11 cellular contexts compared by ENCODE assay signal in the genomic region with DNA sequence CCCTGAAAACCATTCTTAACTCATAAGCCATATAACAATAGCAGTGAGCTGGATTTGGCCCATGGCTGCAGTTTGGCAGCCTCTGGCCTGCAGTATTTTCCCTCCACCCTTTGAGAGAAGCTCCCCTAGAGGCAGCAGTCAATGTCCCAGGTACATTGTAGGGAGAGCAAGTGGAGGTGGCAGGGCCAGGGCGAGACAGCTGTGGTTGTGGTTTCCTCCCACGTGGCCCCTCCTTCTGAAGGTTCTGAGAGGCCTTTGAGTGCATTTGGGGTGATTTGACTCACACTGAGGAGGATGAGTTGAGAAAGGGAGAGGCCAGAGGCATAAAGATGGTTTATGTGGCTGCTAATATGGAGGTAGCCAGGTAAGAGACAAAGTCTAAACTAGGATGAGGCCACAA. TPM values are rescaled to one million over a fixed set of nuclear protein-coding genes. Genes with fewer than 3 reads are reported as not detected.
DNase-seq lines count a peak whose midpoint lies in the region; ATAC-seq, FAIRE-seq and TF ChIP-seq lines count a peak whose summit lies in the region.
"Had no signal": no experiment of that assay in that cellular context is flagged by ENCODE, and none has a peak within 500 bp of the region (broad histone marks: within the 10 kb centered on the region; RNA-seq: fewer than 3 reads in every experiment).

No MANE protein-coding gene starts in this region.

- peak overlapping the region in 1 of 2 donors; percentile 72 for H3K27ac Mint-ChIP-seq in activated naive CD4-positive, alpha-beta T cell treated with anti-CD3 and anti-CD28 coated beads, Interleukin-2, amount 50 U/mL, for 72 hours

- TF ChIP-seq RAD21 in HepG2 (CRISPR knock-in tag; IDR thresholded peaks at IDR 0.05), result no peak

- ATAC-seq in HepG2 (peak; percentile 57), right lobe of liver (no peak)
- peak; percentile 96 to 100 for ATAC-seq in activated naive CD4-positive, alpha-beta T cell treated with anti-CD3 and anti-CD28 coated beads, Interleukin-2, amount 50 U/mL, for 72 hours

- H3K27me3 ChIP-seq in HepG2 (ENCODE audit: control insufficient read depth in 1 of 2, insufficient read depth in 2 of 2, low read length in 2 of 2) (peaks cover 0 to 9% of the 10 kb centered on the region in 2 experiments; a peak in 2 of 5 replicates), right lobe of liver (no peaks in the 10 kb centered on the region), right atrium auricular region (no peaks in the 10 kb centered on the region)

- H4K20me1 ChIP-seq in HepG2 (ENCODE audit: insufficient read depth, low read length), result no peaks in the 10 kb centered on the region

- no peak for TF ChIP-seq EP300 in HepG2 (IDR thresholded peaks at IDR 0.05; ENCODE audit: low read depth in 2 of 2, low read length in 2 of 2)
- no peak for TF ChIP-seq EP300 in HepG2 (CRISPR knock-in tag; IDR thresholded peaks at IDR 0.05; ENCODE audit: borderline replicate concordance)

- CTCF ChIA-PET in HepG2 (lab: Yijun Ruan, JAX; ENCODE audit: low intra/inter-chr PET ratio, low total read pairs), result no interaction called here

- TF ChIP-seq POLR2A in HepG2 (IDR thresholded peaks at IDR 0.05; ENCODE audit: insufficient read depth in 1 of 2, low read depth in 2 of 2, low read length in 2 of 2) (no peak), right lobe of liver (IDR thresholded peaks at IDR 0.05) (no peak)

- 4% methylated on average over 2 of the region's 2 CpGs for WGBS in HepG2 (ENCODE audit: low lambda C conversion rate)
- 29% methylated on average over 2 of the region's 2 CpGs for WGBS in right lobe of liver (ENCODE audit: insufficient coverage, low coverage, low lambda C conversion rate, missing lambda C conversion rate)

- in situ Hi-C loops in HepG2 (cut with HindIII; ENCODE audit: extremely low pct_ligation_motif_present, low pct_unique_long_range_greater_than_20kb), result no loop called here

- BruUV-seq in HepG2 (replicated peaks; lab: Mats Ljungman, UMichigan), result no TSS peak

- intact Hi-C loops in HepG2 (cut with micrococcal nuclease; ENCODE audit: unreplicated experiment), result no loop called here
- intact Hi-C loops in right lobe of liver (cut with DNase I), result no loop called here

- POLR2A ChIA-PET in HepG2 (lab: Yijun Ruan, JAX), result no interaction called here

- no peaks in the 10 kb centered on the region for H3K79me2 ChIP-seq in HepG2 (ENCODE audit: insufficient read depth, low read length)

- FAIRE-seq in HepG2 (lab: Jason Lieb, UNC), result no peak
- FAIRE-seq: A204.1, endothelial cell of umbilical vein had no signal

- no peak for DNase-seq in HepG2 (ENCODE audit: low spot score)
- DNase-seq in right lobe of liver, result no peak
- peak; percentile 49 for DNase-seq in Jurkat, Clone E6-1 (ENCODE audit: low read depth, low spot score)
- DNase-seq in activated naive CD4-positive, alpha-beta T cell treated with anti-CD3 and anti-CD28 coated beads, Interleukin-2, amount 50 U/mL, for 72 hours (ENCODE audit: low spot score in 2 of 2), result peak in 1 of 2 donors; percentile 55
- no peak for DNase-seq in NCI-H2171 (lab: John Stamatoyannopoulos, UW)
- no peak for DNase-seq in right atrium auricular region (ENCODE audit: low spot score)
- DNase-seq in OCI-M1 (lab: John Stamatoyannopoulos, UW), result no peak
- no peak for DNase-seq in activated gamma-delta T cell (lab: John Stamatoyannopoulos, UW)
- DNase-seq: NCI-H226 had no signal

- H3K27ac ChIP-seq in HepG2 (ENCODE audit: extremely low read length, insufficient read depth, low read length) (no peak overlapping the region), right lobe of liver (no peak overlapping the region), right atrium auricular region (no peak overlapping the region)

- H3K9ac ChIP-seq in HepG2 (ENCODE audit: insufficient read depth, low read depth, low read length), result no peak overlapping the region

- no peaks in the 10 kb centered on the region for H3K36me3 ChIP-seq in HepG2 (replicated peaks in 1 of 2; ENCODE audit: control insufficient read depth in 1 of 2, insufficient read depth in 2 of 2, low read length in 2 of 2)
- H3K36me3 ChIP-seq in right lobe of liver, result no peaks in the 10 kb centered on the region
- no peaks in the 10 kb centered on the region for H3K36me3 ChIP-seq in right atrium auricular region

- no peak overlapping the region for H2AFZ ChIP-seq in HepG2 (ENCODE audit: low read length)

- peaks cover 0 to 5% of the 10 kb centered on the region in 2 donors for H3K36me3 Mint-ChIP-seq in activated naive CD4-positive, alpha-beta T cell treated with anti-CD3 and anti-CD28 coated beads, Interleukin-2, amount 50 U/mL, for 72 hours

- no peak for TF ChIP-seq CTCF in HepG2 (CRISPR knock-in tag; IDR thresholded peaks at IDR 0.05)
- TF ChIP-seq CTCF in right lobe of liver (IDR thresholded peaks at IDR 0.05), result no peak
- no peak for TF ChIP-seq CTCF in right atrium auricular region (IDR thresholded peaks at IDR 0.05)

- H3K4me2 ChIP-seq in HepG2 (ENCODE audit: low read depth, low read length), result no peak overlapping the region

- H3K4me3 ChIP-seq in HepG2 (replicated peaks in 1 of 3; ENCODE audit: insufficient read depth in 1 of 3, low read depth in 2 of 3, low read length in 3 of 3) (no peak overlapping the region), right lobe of liver (no peak overlapping the region), right atrium auricular region (no peak overlapping the region)
- H3K4me3 ChIP-seq in Jurkat, Clone E6-1 (ENCODE audit: low read length), result no peak overlapping the region

- H3K9me3 ChIP-seq in HepG2 (ENCODE audit: low read length), result no peaks in the 10 kb centered on the region
- H3K9me3 ChIP-seq in right lobe of liver, result no peaks in the 10 kb centered on the region
- peaks cover 0 to 5% of the 10 kb centered on the region in 2 donors for H3K9me3 ChIP-seq in right atrium auricular region

- H3K4me1 ChIP-seq in HepG2 (ENCODE audit: insufficient read depth, low read length) (no peaks in the 10 kb centered on the region), right lobe of liver (no peaks in the 10 kb centered on the region), right atrium auricular region (no peaks in the 10 kb centered on the region)

- H3K9me3 Mint-ChIP-seq in activated naive CD4-positive, alpha-beta T cell treated with anti-CD3 and anti-CD28 coated beads, Interleukin-2, amount 50 U/mL, for 72 hours, result no peaks in the 10 kb centered on the region

TF ChIP-seq in HepG2, 621 proteins besides CTCF, POLR2A, EP300 and RAD21 (continues in another document):
- TF ChIP-seq JUNB (CRISPR knock-in tag; IDR thresholded peaks at IDR 0.05; ENCODE audit: borderline replicate concordance) (no peak), ZSCAN22 (CRISPR knock-in tag; IDR thresholded peaks at IDR 0.05) (no peak), FOXJ3 (CRISPR knock-in tag; IDR thresholded peaks at IDR 0.05; ENCODE audit: borderline replicate concordance) (no peak), ZNF451 (CRISPR knock-in tag; IDR thresholded peaks at IDR 0.05) (no peak), KAT7 (CRISPR knock-in tag; IDR thresholded peaks at IDR 0.05; ENCODE audit: borderline replicate concordance) (no peak), MED1 (CRISPR knock-in tag; IDR thresholded peaks at IDR 0.05) (no peak), ZNF879 (CRISPR knock-in tag; IDR thresholded peaks at IDR 0.05) (no peak), RFXANK (CRISPR knock-in tag; IDR thresholded peaks at IDR 0.05) (no peak), IRF2 (CRISPR knock-in tag; IDR thresholded peaks at IDR 0.05) (no peak), ZNF235 (CRISPR knock-in tag; IDR thresholded peaks at IDR 0.05; ENCODE audit: borderline replicate concordance) (no peak), FOXP1 (IDR thresholded peaks at IDR 0.05) (no peak), FOXP1 (CRISPR knock-in tag; IDR thresholded peaks at IDR 0.05) (no peak)
- TF ChIP-seq, protein P1, sequence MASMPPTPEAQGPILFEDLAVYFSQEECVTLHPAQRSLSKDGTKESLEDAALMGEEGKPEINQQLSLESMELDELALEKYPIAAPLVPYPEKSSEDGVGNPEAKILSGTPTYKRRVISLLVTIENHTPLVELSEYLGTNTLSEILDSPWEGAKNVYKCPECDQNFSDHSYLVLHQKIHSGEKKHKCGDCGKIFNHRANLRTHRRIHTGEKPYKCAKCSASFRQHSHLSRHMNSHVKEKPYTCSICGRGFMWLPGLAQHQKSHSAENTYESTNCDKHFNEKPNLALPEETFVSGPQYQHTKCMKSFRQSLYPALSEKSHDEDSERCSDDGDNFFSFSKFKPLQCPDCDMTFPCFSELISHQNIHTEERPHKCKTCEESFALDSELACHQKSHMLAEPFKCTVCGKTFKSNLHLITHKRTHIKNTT (CRISPR knock-in tag; IDR thresholded peaks at IDR 0.05), result no peak

RNA-seq across cellular contexts. Expression of a gene that starts 45.5 kb away (rescaled TPM):
- total RNA-seq in HepG2 (2016; rRNA removed; fragmentation: Illumina TruSeq; extraction: Trizol) (46.2 and 66.4 TPM in 2 replicates), right lobe of liver (10 to 100 TPM in 5 of 6 experiments, 1 to 10 TPM in 1; 9.0 to 18.7 (median 14.1) TPM), right atrium auricular region (1 to 10 TPM; 3.5 to 6.0 TPM)
- 7.2 and 10.0 TPM in 2 replicates for total RNA-seq in HepG2 (2016; cell fraction: cytosol; rRNA removed; fragmentation: Illumina TruSeq; extraction: Trizol; ENCODE audit: low read depth)
- 46.0 and 66.0 TPM in 2 replicates for total RNA-seq in HepG2 (2016; cell fraction: insoluble cytoplasmic fraction; rRNA removed; fragmentation: Illumina TruSeq; extraction: Trizol)
- total RNA-seq in HepG2 (2016; cell fraction: membrane; rRNA removed; fragmentation: Illumina TruSeq; extraction: Trizol), result 14.4 and 14.5 TPM in 2 replicates
- 72.8 and 79.7 TPM in 2 replicates for total RNA-seq in HepG2 (2016; cell fraction: nucleus; rRNA removed; fragmentation: Illumina TruSeq; extraction: Trizol)
- polyA plus RNA-seq in HepG2 (2011; rRNA removed), result 20.5 and 28.8 TPM in 2 replicates
- 9.7 and 16.8 TPM in 2 replicates for polyA plus RNA-seq in HepG2 (2011; cell fraction: cytosol; rRNA removed)
- 15.7 and 17.0 TPM in 2 replicates for polyA plus RNA-seq in HepG2 (2011; cell fraction: nucleus; rRNA removed)
- 23.1 and 25.3 TPM in 2 replicates for polyA plus RNA-seq in HepG2 (2012)
- polyA plus RNA-seq in HepG2 (2016; cell fraction: cytosol; fragmentation: Illumina TruSeq; extraction: Trizol; ENCODE audit: low read depth), result 2.6 and 3.7 TPM in 2 replicates
- polyA plus RNA-seq in HepG2 (2016; cell fraction: insoluble cytoplasmic fraction; fragmentation: Illumina TruSeq; extraction: Trizol; ENCODE audit: low read depth), result 49.0 and 49.7 TPM in 2 replicates
- 6.6 and 7.6 TPM in 2 replicates for polyA plus RNA-seq in HepG2 (2016; cell fraction: membrane; fragmentation: Illumina TruSeq; extraction: Trizol; ENCODE audit: low read depth)
- 25.9 and 34.6 TPM in 2 replicates for polyA plus RNA-seq in HepG2 (2016; cell fraction: nucleus; fragmentation: Illumina TruSeq; extraction: Trizol; ENCODE audit: insufficient read depth, low read depth)
- polyA minus RNA-seq in HepG2 (2011; rRNA and poly(A)+ RNA removed; ENCODE audit: low replicate concordance), result 35.6 and 70.4 TPM in 2 replicates
- polyA minus RNA-seq in HepG2 (2011; cell fraction: cytosol; rRNA and poly(A)+ RNA removed), result 19.7 and 26.7 TPM in 2 replicates
- polyA minus RNA-seq in HepG2 (2011; cell fraction: nucleus; rRNA and poly(A)+ RNA removed), result 85.4 and 96.1 TPM in 2 replicates
- 19.2 TPM for polyA plus RNA-seq in Jurkat, Clone E6-1 (2012; ENCODE audit: insufficient read depth, insufficient read length)
- 10 to 100 TPM; 15.9 to 34.3 TPM for total RNA-seq in activated naive CD4-positive, alpha-beta T cell treated with anti-CD3 and anti-CD28 coated beads, Interleukin-2, amount 50 U/mL, for 72 hours

Comparison
In these comparisons a context has a peak if more than half of its experiments do, and no peak if none do; other contexts are left out.
1. ATAC-seq: peak in HepG2 (single experiment) and activated naive CD4-positive, alpha-beta T cell treated with anti-CD3 and anti-CD28 coated beads, Interleukin-2, amount 50 U/mL, for 72 hours (2 of 2); none in right lobe of liver (0 of 4).